Comparison of ENCODE assay signal across 14 cellular contexts in the genomic region with DNA sequence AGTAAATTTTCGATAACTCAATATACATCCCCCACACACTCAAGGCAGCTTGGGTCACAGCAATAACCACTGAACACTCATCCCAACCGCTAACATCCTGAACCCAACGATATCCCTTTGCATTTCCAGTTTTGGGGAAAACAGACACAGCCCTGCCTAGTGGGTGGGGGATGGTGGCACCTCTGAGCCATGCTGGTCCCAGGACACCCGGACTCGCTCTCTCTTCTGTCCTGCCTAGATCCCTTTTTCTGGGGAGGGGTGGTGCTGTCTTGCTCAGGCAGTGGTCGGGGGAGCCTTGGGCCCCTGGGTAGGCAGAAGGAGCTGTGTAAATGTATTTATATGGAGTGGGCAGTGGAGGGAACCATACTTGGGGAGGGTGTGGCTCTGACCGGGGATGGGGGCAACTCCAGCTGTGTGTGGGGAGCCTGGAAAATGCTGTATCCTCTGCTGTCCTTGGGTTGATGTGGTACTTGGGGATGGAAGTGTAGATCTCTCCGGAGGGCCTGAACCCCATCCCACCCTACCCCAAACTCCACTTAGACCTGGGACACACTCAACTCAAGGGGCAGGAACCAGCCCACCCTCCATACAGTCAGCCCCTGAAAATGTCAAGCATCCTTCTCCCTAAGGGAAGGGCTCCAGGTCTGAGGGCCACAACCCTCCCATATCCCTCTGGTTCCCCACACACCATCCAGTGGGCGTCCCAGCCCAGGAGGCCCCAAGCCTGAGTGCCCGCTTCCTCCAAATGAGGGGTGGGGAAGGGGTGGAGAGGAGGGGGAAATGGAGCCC. TPM values are rescaled to one million over a fixed set of nuclear protein-coding genes. Genes with fewer than 3 reads are reported as not detected.
DNase-seq lines count a peak whose midpoint lies in the region; TF ChIP-seq lines count a peak whose summit lies in the region.
"Had no signal": no experiment of that assay in that cellular context is flagged by ENCODE, and none has a peak within 500 bp of the region (broad histone marks: within the 10 kb centered on the region; RNA-seq: fewer than 3 reads in every experiment).

No MANE protein-coding gene starts in this region.

- H3K79me2 ChIP-seq in hepatocyte = no peaks in the 10 kb centered on the region

- H3K4me1 ChIP-seq in hepatocyte (ENCODE audit: insufficient read depth) (peaks cover 62% of the 10 kb centered on the region), prostate gland (replicated peaks) (peaks cover 5% of the 10 kb centered on the region)

- H3K36me3 ChIP-seq in hepatocyte (replicated peaks; ENCODE audit: insufficient read depth, low read depth) (no peaks in the 10 kb centered on the region), prostate gland (no peaks in the 10 kb centered on the region)
- H3K36me3 ChIP-seq: thyroid gland had no signal

- no peaks in the 10 kb centered on the region for H3K9me3 Mint-ChIP-seq in T-helper 2 cell treated with Interferon-gamma antibody and Interleukin-4, amounts not matched to agents 5 μg/mL and 100 μg/mL, for 36 hours
- H3K9me3 Mint-ChIP-seq in osteocyte (ENCODE audit: unreplicated experiment) = no peaks in the 10 kb centered on the region

- H3K9me2 ChIP-seq in hepatocyte (replicated peaks; ENCODE audit: insufficient read depth) = no peaks in the 10 kb centered on the region

- H4K20me1 ChIP-seq in hepatocyte (ENCODE audit: insufficient read depth, poor library complexity, severe bottlenecking) = no peaks in the 10 kb centered on the region

- WGBS in hepatocyte (ENCODE audit: low lambda C conversion rate, missing lambda C conversion rate) = 80% methylated on average over 7 of the region's 10 CpGs
- WGBS in prostate gland = 82% methylated on average over 10 of the region's 10 CpGs

- TF ChIP-seq CTCF in hepatocyte (IDR thresholded peaks at IDR 0.05; ENCODE audit: poor library complexity) (no peak), osteocyte (IDR thresholded peaks at IDR 0.05) (no peak), prostate gland (IDR thresholded peaks at IDR 0.05) (no peak)

- intact Hi-C loops in prostate gland (cut with DNase I) = no loop called here

- peak overlapping the region; percentile 50 for H3K4me3 Mint-ChIP-seq in T-helper 2 cell treated with Interferon-gamma antibody and Interleukin-4, amounts not matched to agents 5 μg/mL and 100 μg/mL, for 36 hours
- peak overlapping the region; percentile 63 for H3K4me3 Mint-ChIP-seq in osteocyte (ENCODE audit: unreplicated experiment)

- H3K4me1 Mint-ChIP-seq in T-helper 2 cell treated with Interferon-gamma antibody and Interleukin-4, amounts not matched to agents 5 μg/mL and 100 μg/mL, for 36 hours (ENCODE audit: low read depth) = peaks cover 13% of the 10 kb centered on the region
- H3K4me1 Mint-ChIP-seq in osteocyte (ENCODE audit: unreplicated experiment) = peaks cover 16% of the 10 kb centered on the region

- H3K9me3 ChIP-seq in hepatocyte (ENCODE audit: low read depth) (no peaks in the 10 kb centered on the region), prostate gland (no peaks in the 10 kb centered on the region)
- H3K9me3 ChIP-seq: mucosa of descending colon, thyroid gland had no signal

- no peak for TF ChIP-seq POLR2A in prostate gland (IDR thresholded peaks at IDR 0.05)

- H3K4me3 ChIP-seq in hepatocyte (no peak overlapping the region), prostate gland (no peak overlapping the region)
- H3K4me3 ChIP-seq: mucosa of descending colon had no signal

- H3K27ac Mint-ChIP-seq in T-helper 2 cell treated with Interferon-gamma antibody and Interleukin-4, amounts not matched to agents 5 μg/mL and 100 μg/mL, for 36 hours = peak overlapping the region; percentile 47
- H3K27ac Mint-ChIP-seq in osteocyte (ENCODE audit: unreplicated experiment) = no peak overlapping the region

- no peak overlapping the region for H2AFZ ChIP-seq in hepatocyte

- H3K27me3 Mint-ChIP-seq in T-helper 2 cell treated with Interferon-gamma antibody and Interleukin-4, amounts not matched to agents 5 μg/mL and 100 μg/mL, for 36 hours (ENCODE audit: low read depth) = peaks cover 62% of the 10 kb centered on the region
- peaks cover 19% of the 10 kb centered on the region for H3K27me3 Mint-ChIP-seq in osteocyte (ENCODE audit: unreplicated experiment)

- H3K27me3 ChIP-seq in hepatocyte (no peaks in the 10 kb centered on the region), prostate gland (replicated peaks; ENCODE audit: insufficient read depth) (peaks cover 4% of the 10 kb centered on the region)
- H3K27me3 ChIP-seq: thyroid gland had no signal

- H3K36me3 Mint-ChIP-seq in T-helper 2 cell treated with Interferon-gamma antibody and Interleukin-4, amounts not matched to agents 5 μg/mL and 100 μg/mL, for 36 hours (ENCODE audit: low read depth) = no peaks in the 10 kb centered on the region
- H3K36me3 Mint-ChIP-seq in osteocyte (ENCODE audit: unreplicated experiment) = no peaks in the 10 kb centered on the region

- H3K27ac ChIP-seq in hepatocyte (peak overlapping the region; percentile 62), prostate gland (no peak overlapping the region)
- H3K27ac ChIP-seq: thyroid gland had no signal

- H3K4me2 ChIP-seq in hepatocyte = peak overlapping the region; percentile 94

- no peak for DNase-seq in T-helper 2 cell treated with Interferon-gamma antibody and Interleukin-4, amounts not matched to agents 5 μg/mL and 100 μg/mL, for 36 hours (ENCODE audit: low spot score)
- DNase-seq in T-helper 2 cell (no peak), Kasumi-1 (lab: John Stamatoyannopoulos, UW) (peak; percentile 40 to 43), hepatocyte (ENCODE audit: low spot score) (no peak), osteocyte (ENCODE audit: extremely low spot score, unreplicated experiment) (no peak), midbrain (lab: John Stamatoyannopoulos, UW) (no peak), prostate gland (ENCODE audit: low spot score) (no peak)
- no peak for DNase-seq in stimulated activated naive CD4-positive, alpha-beta T cell (lab: John Stamatoyannopoulos, UW)
- DNase-seq: NCI-H510A treated with DMSO at 0.1 percent for 48 hours had no signal

RNA-seq across cellular contexts. Expression of a gene that starts 23.7 kb away (rescaled TPM):
- 24.3 and 31.5 TPM in 2 replicates for total RNA-seq in hepatocyte
- polyA plus RNA-seq in hepatocyte = 18.5 and 40.1 TPM in 2 replicates
- total RNA-seq in osteocyte = not detected in 2 replicates
- not detected for total RNA-seq in prostate gland
- total RNA-seq: A172, epithelial cell of proximal tubule, RPMI7951, thyroid gland had no signal

RNA-seq across cellular contexts. Expression of a gene that starts 31.0 kb away (rescaled TPM):
- total RNA-seq in hepatocyte (0.36 and 1.1 TPM in 2 replicates), osteocyte (0.05 and 0.08 TPM in 2 replicates), prostate gland (under 1 TPM; 0.18 to 0.62 TPM)
- polyA plus RNA-seq in hepatocyte = 0.34 and 0.52 TPM in 2 replicates
- total RNA-seq: A172, RPMI7951 had no signal

RNA-seq across cellular contexts. Expression of a gene that starts 34.3 kb away (rescaled TPM):
- total RNA-seq in hepatocyte = 0.80 and 1.6 TPM in 2 replicates
- polyA plus RNA-seq in hepatocyte = 1.0 and 1.5 TPM in 2 replicates
- 1.4 and 1.8 TPM in 2 replicates for total RNA-seq in osteocyte
- 1 to 10 TPM in 1 of 2 donors, under 1 TPM in 1; 0.55 to 7.3 TPM for total RNA-seq in prostate gland
- total RNA-seq: A172, epithelial cell of proximal tubule, RPMI7951 had no signal

RNA-seq across cellular contexts. Expression of a gene that starts 45.0 kb away (rescaled TPM):
- total RNA-seq in hepatocyte (105 and 124 TPM in 2 replicates), osteocyte (27.2 and 35.6 TPM in 2 replicates), prostate gland (100 to 1,000 TPM in 1 of 2 donors, 10 to 100 TPM in 1; 40.3 to 138 TPM)
- polyA plus RNA-seq in hepatocyte = 136 and 153 TPM in 2 replicates

Comparison
In these comparisons a context has a peak if more than half of its experiments do, and no peak if none do; other contexts are left out.
1. DNase-seq: peak in Kasumi-1 (2 of 2); none in T-helper 2 cell treated with Interferon-gamma antibody and Interleukin-4, amounts not matched to agents 5 μg/mL and 100 μg/mL, for 36 hours (single experiment), T-helper 2 cell (0 of 5), hepatocyte (single experiment), osteocyte (single experiment), midbrain (single experiment), prostate gland (single experiment) and stimulated activated naive CD4-positive, alpha-beta T cell (0 of 6).
2. RNA of a gene that starts 23.7 kb away (total RNA-seq): 24.3 to 31.5 TPM in hepatocyte; not detected in osteocyte and not detected in prostate gland; every median in the first group is over 10 times any median in the second.